28 cellular contexts compared by ENCODE assay signal in the genomic region with DNA sequence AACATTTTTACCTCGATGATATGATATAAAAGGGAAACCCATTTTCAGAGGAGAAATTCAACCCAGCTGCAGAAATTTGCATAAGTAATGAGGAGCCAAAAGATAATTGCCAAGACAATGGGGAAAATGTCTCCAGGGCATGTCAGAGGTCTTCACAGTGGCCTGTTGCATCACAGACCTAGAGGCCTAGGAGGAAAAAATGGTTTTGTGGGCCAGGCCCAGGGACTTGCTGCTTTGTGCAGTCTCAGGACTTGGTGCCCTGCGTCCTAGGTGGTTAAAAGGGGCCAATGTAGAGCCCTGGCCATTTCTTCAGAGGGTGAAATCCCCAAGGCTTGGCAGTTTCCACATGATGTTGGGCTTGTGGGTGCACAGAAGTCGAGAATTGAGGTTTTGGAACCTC.
"Had no signal": no experiment of that assay in that cellular context is flagged by ENCODE, and none has a peak within 500 bp of the region (broad histone marks: within the 10 kb centered on the region; RNA-seq: fewer than 3 reads in every experiment).

No MANE protein-coding gene starts in this region.

- H3K36me3 ChIP-seq: colonic mucosa, esophagus muscularis mucosa, esophagus squamous epithelium, gastrocnemius medialis, gastroesophageal sphincter, heart left ventricle, heart right ventricle had no signal

- ATAC-seq: effector memory CD8-positive, alpha-beta T cell; esophagus mucosa; foreskin keratinocyte; gastrocnemius medialis; gastroesophageal sphincter; heart left ventricle; heart right ventricle had no signal

- FAIRE-seq: colon, endometrium, endothelial cell of umbilical vein, frontal cortex had no signal

- H3K9me3 ChIP-seq: colonic mucosa, gastrocnemius medialis, gastroesophageal sphincter had no signal

- H3K27ac ChIP-seq: colonic mucosa, coronary artery, dorsolateral prefrontal cortex, epithelial cell of prostate, esophagus muscularis mucosa, esophagus squamous epithelium, foreskin keratinocyte, gastrocnemius medialis, gastroesophageal sphincter, heart left ventricle, heart right ventricle had no signal

- H3K4me1 ChIP-seq: colonic mucosa, esophagus muscularis mucosa, esophagus squamous epithelium, foreskin keratinocyte, gastrocnemius medialis, gastroesophageal sphincter, heart left ventricle, heart right ventricle had no signal

- H3K4me3 ChIP-seq: colonic mucosa, coronary artery, dorsolateral prefrontal cortex, esophagus muscularis mucosa, esophagus squamous epithelium, gastrocnemius medialis, gastroesophageal sphincter, heart left ventricle, heart right ventricle had no signal

- DNase-seq: colonic mucosa; cortex of kidney; dermis blood vessel endothelial cell; dorsolateral prefrontal cortex; effector CD4-positive, alpha-beta T cell; effector CD8-positive, alpha-beta T cell; effector memory CD4-positive, alpha-beta T cell; effector memory CD8-positive, alpha-beta T cell; endodermal cell; erythroblast; esophagus squamous epithelium; foreskin fibroblast; foreskin keratinocyte; foreskin melanocyte; gastrocnemius medialis; glutamatergic neuron; head of caudate nucleus; heart left ventricle; heart right ventricle had no signal
